8 cellular contexts compared by ENCODE assay signal in genomic region chr11:119120639-119121007, GRCh38. TPM values are rescaled to one million over a fixed set of nuclear protein-coding genes. Genes with fewer than 3 reads are reported as not detected.
A peak's percentile ranks its signal among the peaks of the same experiment; 100 is the strongest.
DNase-seq lines count a peak whose midpoint lies in the region; ATAC-seq and TF ChIP-seq lines count a peak whose summit lies in the region.

No MANE protein-coding gene starts in this region.

- peak overlapping the region; percentile 87 for H3K4me3 Mint-ChIP-seq in CD8-positive, alpha-beta T cell
- peak overlapping the region; percentile 94 for H3K4me3 Mint-ChIP-seq in activated naive CD8-positive, alpha-beta T cell treated with anti-CD3 and anti-CD28 coated beads for 36 hours

- no peak for TF ChIP-seq CTCF in CD8-positive, alpha-beta T cell (IDR thresholded peaks at IDR 0.05)
- TF ChIP-seq CTCF in testis (IDR thresholded peaks at IDR 0.05) (no peak), GM10248 (IDR thresholded peaks at IDR 0.05; ENCODE audit: control extremely low read depth, extremely low read depth, low read depth, missing control alignments) (no peak)

- POLR2A ChIA-PET in CD8-positive, alpha-beta T cell (lab: Charles Lee) = interaction anchor here (0.8 to 4.0 kb wide), 9 partner anchors 9 to 121 kb away, joined by 3 to 32 read pairs (median 12); partner anchors contain the start of genes C2CD2L, DPAGT1, HMBS and VPS11
- POLR2A ChIA-PET in GM10248 (lab: Yijun Ruan, JAX) = interaction anchor here (1.4 to 1.8 kb wide), 2 partner anchors 18 to 26 kb away, joined by 4 to 10 read pairs; a partner anchor contains a TSS

- no peaks in the 10 kb centered on the region for H3K36me3 ChIP-seq in CD8-positive, alpha-beta T cell (ENCODE audit: insufficient read depth, low read length)
- H3K36me3 ChIP-seq in Karpas-422 (ENCODE audit: insufficient read depth, low read length) (peaks cover 10% of the 10 kb centered on the region; the same call in 1 of the 2 replicates), testis (ENCODE audit: low read depth, missing control alignments) (no peaks in the 10 kb centered on the region)

- no peaks in the 10 kb centered on the region for H3K9me2 ChIP-seq in Karpas-422 (replicated peaks; ENCODE audit: insufficient read depth, low read length)

- no peak for ATAC-seq in CD8-positive, alpha-beta T cell

- intact Hi-C loops in CD8-positive, alpha-beta T cell (cut with DNase I, micrococcal nuclease) = loop anchor here (1.0 kb wide), 10 partner anchors 13 to 684 kb away; partner anchors contain the start of genes C2CD2L (in 2 of the 2), HMBS (in 2 of the 2), VPS11 (in 2 of the 2) and CBL (in 1 of the 2)
- intact Hi-C loops in testis (cut with DNase I; ENCODE audit: low total_unique reads) = no loop called here

- H3K36me3 Mint-ChIP-seq in CD8-positive, alpha-beta T cell = peaks cover 32% of the 10 kb centered on the region
- peaks cover 29% of the 10 kb centered on the region for H3K36me3 Mint-ChIP-seq in activated naive CD8-positive, alpha-beta T cell treated with anti-CD3 and anti-CD28 coated beads for 36 hours

- H3K27me3 ChIP-seq in CD8-positive, alpha-beta T cell (ENCODE audit: insufficient read depth, low read length) = no peaks in the 10 kb centered on the region
- no peaks in the 10 kb centered on the region for H3K27me3 ChIP-seq in Karpas-422 (ENCODE audit: low read length)
- H3K27me3 ChIP-seq in testis = no peaks in the 10 kb centered on the region

- WGBS in testis, 2 donors = 7 to 12% methylated on average over 5 of the region's 5 CpGs

- no peaks in the 10 kb centered on the region for H3K9me3 Mint-ChIP-seq in CD8-positive, alpha-beta T cell
- no peaks in the 10 kb centered on the region for H3K9me3 Mint-ChIP-seq in activated naive CD8-positive, alpha-beta T cell treated with anti-CD3 and anti-CD28 coated beads for 36 hours

- peaks cover 30% of the 10 kb centered on the region for H3K4me1 ChIP-seq in CD8-positive, alpha-beta T cell (ENCODE audit: insufficient read depth, low read length)
- peaks cover 16% of the 10 kb centered on the region for H3K4me1 ChIP-seq in Karpas-422 (ENCODE audit: low read length)
- peaks cover 9% of the 10 kb centered on the region for H3K4me1 ChIP-seq in testis

- peaks cover 45% of the 10 kb centered on the region for H3K4me1 Mint-ChIP-seq in CD8-positive, alpha-beta T cell (ENCODE audit: low read depth)
- H3K4me1 Mint-ChIP-seq in activated naive CD8-positive, alpha-beta T cell treated with anti-CD3 and anti-CD28 coated beads for 36 hours = peaks cover 30% of the 10 kb centered on the region

- peak overlapping the region; percentile 76 for H3K4me2 ChIP-seq in Karpas-422 (ENCODE audit: low read depth, low read length, poor library complexity, severe bottlenecking)

- no peak for TF ChIP-seq POLR2A in testis (IDR thresholded peaks at IDR 0.05)

- peak overlapping the region; percentile 73 for H3K9ac ChIP-seq in Karpas-422 (ENCODE audit: low read length)

- H3K27me3 Mint-ChIP-seq in CD8-positive, alpha-beta T cell (ENCODE audit: low read depth) = no peaks in the 10 kb centered on the region
- H3K27me3 Mint-ChIP-seq in activated naive CD8-positive, alpha-beta T cell treated with anti-CD3 and anti-CD28 coated beads for 36 hours = no peaks in the 10 kb centered on the region

- H3K27ac Mint-ChIP-seq in CD8-positive, alpha-beta T cell = peak overlapping the region; percentile 92
- H3K27ac Mint-ChIP-seq in activated naive CD8-positive, alpha-beta T cell treated with anti-CD3 and anti-CD28 coated beads for 36 hours = peak overlapping the region; percentile 92

- CTCF ChIA-PET in CD8-positive, alpha-beta T cell (lab: Charles Lee) = interaction anchor here (2.3 to 3.5 kb wide), 3 partner anchors 14 to 164 kb away, joined by 7 to 16 read pairs (median 8); partner anchors contain the start of gene DPAGT1
- CTCF ChIA-PET in GM10248 (lab: Yijun Ruan, JAX) = interaction anchor here (0.7 to 4.9 kb wide), 6 partner anchors 9 to 202 kb away, joined by 3 to 29 read pairs (median 10); partner anchors contain the start of gene CBL

- no peak overlapping the region for H2AFZ ChIP-seq in Karpas-422 (ENCODE audit: low read length)

- peak overlapping the region; percentile 47 for H3K4me3 ChIP-seq in CD8-positive, alpha-beta T cell (ENCODE audit: low read depth, low read length)
- H3K4me3 ChIP-seq in Karpas-422 (ENCODE audit: low read length) (peak overlapping the region; percentile 62), testis (peak overlapping the region; percentile 75 to 94)

- peaks cover 19% of the 10 kb centered on the region for H3K79me2 ChIP-seq in Karpas-422 (ENCODE audit: low read length)

- H3K9me3 ChIP-seq in CD8-positive, alpha-beta T cell (ENCODE audit: low read length) = no peaks in the 10 kb centered on the region
- H3K9me3 ChIP-seq in Karpas-422 (ENCODE audit: low read length) (no peaks in the 10 kb centered on the region), testis (no peaks in the 10 kb centered on the region)

- no peak for DNase-seq in CD8-positive, alpha-beta T cell
- DNase-seq in Karpas-422 (peak; percentile 53), iris pigment epithelial cell (ENCODE audit: low read depth) (peak; percentile 78), testis (peak; percentile 32), GM10248 (ENCODE audit: extremely low spot score) (no peak), NCI-H187 treated with DMSO at 0.1 percent for 48 hours (lab: John Stamatoyannopoulos, UW) (no peak), NCI-H1694 (lab: John Stamatoyannopoulos, UW) (no peak)
- no peak for DNase-seq in activated naive CD8-positive, alpha-beta T cell treated with anti-CD3 and anti-CD28 coated beads for 36 hours

- H3K27ac ChIP-seq in CD8-positive, alpha-beta T cell (ENCODE audit: low read depth, low read length) = peak overlapping the region; percentile 62
- H3K27ac ChIP-seq in Karpas-422 (ENCODE audit: low read length) (peak overlapping the region; percentile 78), testis (peak overlapping the region; percentile 57 to 71)

- H4K20me1 ChIP-seq in Karpas-422 (ENCODE audit: insufficient read depth, low read depth, low read length) = 0 out of 2 replicates have a peak, but pooled peaks cover 7% of the 10 kb centered on the region

RNA-seq across cellular contexts. Expression of gene HINFP, which starts 0.8 kb away (rescaled TPM):
- 10 to 100 TPM; 17.0 to 19.5 TPM for total RNA-seq in CD8-positive, alpha-beta T cell
- 16.3 and 22.4 TPM in 2 replicates for total RNA-seq in Karpas-422 (2014; rRNA removed; shearing (Covaris generic); ENCODE audit: low replicate concordance)
- 10 to 100 TPM; 20.3 to 21.5 TPM for total RNA-seq in activated naive CD8-positive, alpha-beta T cell treated with anti-CD3 and anti-CD28 coated beads for 36 hours
- 10 to 100 TPM; 58.3 to 58.7 TPM for total RNA-seq in testis
- 38.3 TPM for polyA plus RNA-seq in testis (ENCODE audit: insufficient read depth, low read depth, low replicate concordance)

RNA-seq across cellular contexts. Expression of gene C2CD2L, which starts 13.5 kb away (rescaled TPM):
- 10 to 100 TPM; 13.4 to 15.0 TPM for total RNA-seq in CD8-positive, alpha-beta T cell
- 10.1 and 11.9 TPM in 2 replicates for total RNA-seq in Karpas-422 (2014; rRNA removed; shearing (Covaris generic); ENCODE audit: low replicate concordance)
- 10 to 100 TPM; 19.3 to 20.0 TPM for total RNA-seq in activated naive CD8-positive, alpha-beta T cell treated with anti-CD3 and anti-CD28 coated beads for 36 hours
- total RNA-seq in testis = 10 to 100 TPM; 11.7 to 12.3 TPM
- polyA plus RNA-seq in testis (ENCODE audit: insufficient read depth, low read depth, low replicate concordance) = 7.8 TPM

RNA-seq across cellular contexts. Expression of gene DPAGT1, which starts 19.0 kb away (rescaled TPM):
- total RNA-seq in CD8-positive, alpha-beta T cell = 1 to 10 TPM; 9.4 to 9.9 TPM
- 10.0 and 27.3 TPM in 2 replicates for total RNA-seq in Karpas-422 (2014; rRNA removed; shearing (Covaris generic); ENCODE audit: low replicate concordance)
- total RNA-seq in activated naive CD8-positive, alpha-beta T cell treated with anti-CD3 and anti-CD28 coated beads for 36 hours = 10 to 100 TPM; 58.3 to 63.6 TPM
- 10 to 100 TPM; 29.4 to 35.5 TPM for total RNA-seq in testis
- 24.6 TPM for polyA plus RNA-seq in testis (ENCODE audit: insufficient read depth, low read depth, low replicate concordance)

RNA-seq across cellular contexts. Expression of gene ABCG4, which starts 28.2 kb away (rescaled TPM):
- total RNA-seq in CD8-positive, alpha-beta T cell = not detected
- not detected in 2 replicates for total RNA-seq in Karpas-422 (2014; rRNA removed; shearing (Covaris generic); ENCODE audit: low replicate concordance)
- under 1 TPM; 0.12 to 0.22 TPM for total RNA-seq in activated naive CD8-positive, alpha-beta T cell treated with anti-CD3 and anti-CD28 coated beads for 36 hours
- total RNA-seq in testis = 1 to 10 TPM; 3.9 to 5.4 TPM
- polyA plus RNA-seq in testis (ENCODE audit: insufficient read depth, low read depth, low replicate concordance) = 11.2 TPM

RNA-seq across cellular contexts. Expression of gene HMBS, which starts 35.9 kb away (rescaled TPM):
- 1 to 10 TPM; 5.4 to 6.4 TPM for total RNA-seq in CD8-positive, alpha-beta T cell
- 7.5 and 12.7 TPM in 2 replicates for total RNA-seq in Karpas-422 (2014; rRNA removed; shearing (Covaris generic); ENCODE audit: low replicate concordance)
- total RNA-seq in activated naive CD8-positive, alpha-beta T cell treated with anti-CD3 and anti-CD28 coated beads for 36 hours = 10 to 100 TPM; 42.1 to 43.0 TPM
- 10 to 100 TPM; 17.0 to 17.3 TPM for total RNA-seq in testis
- 14.0 TPM for polyA plus RNA-seq in testis (ENCODE audit: insufficient read depth, low read depth, low replicate concordance)

Comparison
In these comparisons a context has a peak if more than half of its experiments do, and no peak if none do; other contexts are left out.
1. DNase-seq: peak in Karpas-422 (single experiment), iris pigment epithelial cell (single experiment) and testis (single experiment); none in CD8-positive, alpha-beta T cell (0 of 7), activated naive CD8-positive, alpha-beta T cell treated with anti-CD3 and anti-CD28 coated beads for 36 hours (single experiment), GM10248 (single experiment), NCI-H187 treated with DMSO at 0.1 percent for 48 hours (single experiment) and NCI-H1694 (single experiment).
2. Peak in every context shown above with its lines, with median percentiles within 50 percentile points of each other: H3K27ac ChIP-seq and H3K4me3 ChIP-seq.